ENCODE assay signal across 33 cellular contexts in genomic region chr10:65112573-65112972, GRCh38.
"Had no signal": no experiment of that assay in that cellular context is flagged by ENCODE, and none has a peak within 500 bp of the region (broad histone marks: within the 10 kb centered on the region; RNA-seq: fewer than 3 reads in every experiment).

No MANE protein-coding gene starts in this region.

- H3K36me3 Mint-ChIP-seq: activated CD4-positive, alpha-beta memory T cell treated with anti-CD3 and anti-CD28 coated beads for 36 hours; activated naive CD4-positive, alpha-beta T cell treated with anti-CD3 and anti-CD28 coated beads, Interleukin-2, amount 50 U/mL, for 72 hours; activated naive CD8-positive, alpha-beta T cell treated with anti-CD3 and anti-CD28 coated beads for 36 hours had no signal

- H3K27me3 ChIP-seq: adrenal gland, body of pancreas, brain microvascular endothelial cell, breast epithelium had no signal

- H3K4me3 ChIP-seq: adrenal gland, body of pancreas, breast epithelium had no signal

- H3K36me3 ChIP-seq: adrenal gland, brain microvascular endothelial cell, breast epithelium had no signal

- H3K9me3 ChIP-seq: adrenal gland, body of pancreas, breast epithelium had no signal

- FAIRE-seq: astrocyte, TTC549 had no signal

- H3K27ac ChIP-seq: adrenal gland, body of pancreas, brain microvascular endothelial cell, breast epithelium, VCaP had no signal

- H3K4me3 Mint-ChIP-seq: activated B cell treated with CpG ODN at 0.5 μM for 24 hours; activated CD4-positive, alpha-beta memory T cell treated with anti-CD3 and anti-CD28 coated beads for 36 hours; activated CD4-positive, alpha-beta T cell treated with anti-CD3 and anti-CD28 coated beads, Interleukin-2, amount 10 ng/mL, durations not matched to agents 24 days and 14 days; activated CD8-positive, alpha-beta T cell treated with anti-CD3 and anti-CD28 coated beads for 36 hours; activated naive CD4-positive, alpha-beta T cell treated with anti-CD3 and anti-CD28 coated beads for 36 hours; activated naive CD8-positive, alpha-beta T cell treated with anti-CD3 and anti-CD28 coated beads for 36 hours; activated T-cell treated with anti-CD3 and anti-CD28 coated beads, Interleukin-2, amount 50 U/mL, for 4 hours; activated T-cell treated with anti-CD3 and anti-CD28 coated beads, Interleukin-2, amount 50 U/mL, for 72 hours; activated T-helper 1 cell treated with anti-CD3 and anti-CD28 coated beads, Interleukin-12 subunit alpha, Interleukin-12 subunit beta, Interleukin-2, Interleukin-4 antibody, amounts not matched to agents 30 ng/mL and 10 ng/mL and 1 ng/mL, durations not matched to agents 14 hours and 24 hours and 36 hours; activated T-helper 17 cell treated with anti-CD3 and anti-CD28 coated beads, Interleukin-2, amount 50 U/mL, for 72 hours; T-helper 17 cell had no signal

- ATAC-seq: activated CD8-positive, alpha-beta T cell treated with anti-CD3 and anti-CD28 coated beads for 36 hours; activated naive CD4-positive, alpha-beta T cell treated with anti-CD3 and anti-CD28 coated beads, Interleukin-2, amount 50 U/mL, for 72 hours; activated T-cell treated with anti-CD3 and anti-CD28 coated beads, Interleukin-2, amount 50 U/mL, for 4 hours; activated T-cell treated with anti-CD3 and anti-CD28 coated beads, Interleukin-2, amount 50 U/mL, for 72 hours; activated T-helper 17 cell treated with anti-CD3 and anti-CD28 coated beads, Interleukin-2, amount 50 U/mL, for 72 hours; body of pancreas; T-helper 17 cell had no signal

- H3K27me3 Mint-ChIP-seq: activated B cell treated with CpG ODN at 0.5 μM for 24 hours; activated CD4-positive, alpha-beta memory T cell treated with anti-CD3 and anti-CD28 coated beads for 36 hours; activated CD4-positive, alpha-beta T cell treated with anti-CD3 and anti-CD28 coated beads, Interleukin-2, amount 10 ng/mL, durations not matched to agents 24 days and 14 days; activated CD8-positive, alpha-beta T cell treated with anti-CD3 and anti-CD28 coated beads for 36 hours; activated naive CD8-positive, alpha-beta T cell treated with anti-CD3 and anti-CD28 coated beads for 36 hours; activated T-helper 17 cell treated with anti-CD3 and anti-CD28 coated beads, Interleukin-2, amount 50 U/mL, for 72 hours; T-helper 17 cell had no signal

- H3K4me1 ChIP-seq: adrenal gland, body of pancreas, breast epithelium had no signal

- H3K27ac Mint-ChIP-seq: activated B cell treated with CpG ODN at 0.5 μM for 24 hours; activated CD4-positive, alpha-beta memory T cell treated with anti-CD3 and anti-CD28 coated beads for 36 hours; activated CD4-positive, alpha-beta T cell treated with anti-CD3 and anti-CD28 coated beads, Interleukin-2, amount 10 ng/mL, durations not matched to agents 24 days and 14 days; activated CD8-positive, alpha-beta T cell treated with anti-CD3 and anti-CD28 coated beads for 36 hours; activated naive CD4-positive, alpha-beta T cell treated with anti-CD3 and anti-CD28 coated beads for 36 hours; activated naive CD4-positive, alpha-beta T cell treated with anti-CD3 and anti-CD28 coated beads, Interleukin-2, amount 50 U/mL, for 72 hours; activated naive CD8-positive, alpha-beta T cell treated with anti-CD3 and anti-CD28 coated beads for 36 hours; activated T-cell treated with anti-CD3 and anti-CD28 coated beads, Interleukin-2, amount 50 U/mL, for 72 hours; activated T-helper 1 cell treated with anti-CD3 and anti-CD28 coated beads, Interleukin-12 subunit alpha, Interleukin-12 subunit beta, Interleukin-2, Interleukin-4 antibody, amounts not matched to agents 30 ng/mL and 10 ng/mL and 1 ng/mL, durations not matched to agents 14 hours and 24 hours and 36 hours; activated T-helper 17 cell treated with anti-CD3 and anti-CD28 coated beads, Interleukin-2, amount 50 U/mL, for 72 hours; T-helper 17 cell had no signal

- H3K9me3 Mint-ChIP-seq: activated naive CD8-positive, alpha-beta T cell treated with anti-CD3 and anti-CD28 coated beads for 36 hours had no signal

- DNase-seq: activated B cell treated with CpG ODN at 0.5 μM for 24 hours; activated CD4-positive, alpha-beta memory T cell treated with anti-CD3 and anti-CD28 coated beads for 36 hours; activated CD4-positive, alpha-beta T cell treated with anti-CD3 and anti-CD28 coated beads for 4 hours; activated CD4-positive, alpha-beta T cell treated with anti-CD3 and anti-CD28 coated beads, Interleukin-2, amount 10 ng/mL, durations not matched to agents 24 days and 14 days; activated CD4-positive, alpha-beta T cell treated with anti-CD3 and anti-CD28 coated beads, Interleukin-2, amount 50 U/mL, for 1 hour; activated CD4-positive, alpha-beta T cell treated with anti-CD3 and anti-CD28 coated beads, Interleukin-2, amount 50 U/mL, for 4 hours; activated CD4-positive, CD25-positive, alpha-beta regulatory T cell treated with anti-CD3 and anti-CD28 coated beads, Interleukin-2, amount 50 U/mL, for 72 hours; activated CD8-positive, alpha-beta memory T cell treated with anti-CD3 and anti-CD28 coated beads, Interleukin-2, amount 50 U/mL, for 4 hours; activated CD8-positive, alpha-beta T cell treated with anti-CD3 and anti-CD28 coated beads for 36 hours; activated effector memory CD4-positive, alpha-beta T cell treated with anti-CD3 and anti-CD28 coated beads, Interleukin-2, amount 50 U/mL, for 16 hours; activated gamma-delta T cell treated with Interleukin-2 at 50 U/mL for 16 hours; activated naive CD4-positive, alpha-beta T cell; activated naive CD4-positive, alpha-beta T cell treated with anti-CD3 and anti-CD28 coated beads for 36 hours; activated naive CD4-positive, alpha-beta T cell treated with anti-CD3 and anti-CD28 coated beads, Interleukin-2, amount 50 U/mL, for 16 hours; activated naive CD8-positive, alpha-beta T cell treated with anti-CD3 and anti-CD28 coated beads for 36 hours; activated T-cell treated with anti-CD3 and anti-CD28 coated beads for 4 hours; activated T-cell treated with anti-CD3 and anti-CD28 coated beads, Interleukin-2, amount 50 U/mL, for 1 hour; activated T-cell treated with anti-CD3 and anti-CD28 coated beads, Interleukin-2, amount 50 U/mL, for 4 hours; activated T-cell treated with anti-CD3 and anti-CD28 coated beads, Interleukin-2, amount 50 U/mL, for 72 hours; adrenal gland; amniotic stem cell; aorta; body of pancreas; brain microvascular endothelial cell; central memory CD4-positive, alpha-beta T cell; T-helper 17 cell had no signal

- H3K4me1 Mint-ChIP-seq: activated B cell treated with CpG ODN at 0.5 μM for 24 hours; activated CD4-positive, alpha-beta T cell treated with anti-CD3 and anti-CD28 coated beads, Interleukin-2, amount 10 ng/mL, durations not matched to agents 24 days and 14 days; activated naive CD8-positive, alpha-beta T cell treated with anti-CD3 and anti-CD28 coated beads for 36 hours; activated T-helper 17 cell treated with anti-CD3 and anti-CD28 coated beads, Interleukin-2, amount 50 U/mL, for 72 hours; T-helper 17 cell had no signal
